ENCODE assay signal across 1 cellular context in the genomic region with DNA sequence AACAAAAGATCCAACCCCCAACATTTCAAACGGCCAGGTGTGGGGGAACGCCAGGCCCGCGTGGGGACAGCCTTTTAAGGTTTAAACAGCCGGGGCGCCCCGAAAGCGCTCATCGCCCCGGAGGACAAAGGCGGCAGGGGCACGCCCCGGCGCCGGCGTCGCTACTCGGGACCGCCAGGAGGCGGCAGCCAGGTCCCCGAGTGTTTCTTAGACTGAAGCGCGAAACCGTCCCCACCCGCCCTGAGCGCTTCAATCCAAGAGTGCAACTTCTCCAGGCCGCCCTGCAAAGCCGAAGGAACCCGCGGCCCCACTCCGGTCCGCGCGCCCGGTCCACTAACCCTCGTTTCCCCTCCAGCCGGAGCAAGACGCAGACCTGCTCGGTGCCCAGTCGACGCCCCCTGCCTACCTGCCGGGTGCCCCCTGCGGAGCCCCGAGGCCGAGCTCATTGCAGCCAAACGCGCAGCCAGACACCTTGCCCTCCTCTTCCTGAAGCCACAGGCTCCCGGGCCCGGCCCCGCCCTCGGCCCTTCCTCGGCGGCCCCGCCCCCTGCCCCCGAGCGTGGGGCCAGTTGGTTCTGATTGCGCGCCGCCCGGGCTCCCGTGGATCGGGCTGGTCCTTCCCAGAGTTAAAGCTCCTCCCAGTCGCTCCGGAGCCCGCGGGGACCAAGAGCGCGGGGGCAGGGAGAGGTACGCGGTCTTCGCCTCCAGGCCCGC.
TF ChIP-seq lines count a peak whose summit lies in the region.

A gene (minus strand): TSS at position 496 of the 714 bp plus-strand sequence. CDS start 50 bp downstream, at position 446.

TF ChIP-seq in HepG2, 621 proteins besides CTCF, POLR2A, EP300 and RAD21 (continued from another document):
- TF ChIP-seq, protein P1, sequence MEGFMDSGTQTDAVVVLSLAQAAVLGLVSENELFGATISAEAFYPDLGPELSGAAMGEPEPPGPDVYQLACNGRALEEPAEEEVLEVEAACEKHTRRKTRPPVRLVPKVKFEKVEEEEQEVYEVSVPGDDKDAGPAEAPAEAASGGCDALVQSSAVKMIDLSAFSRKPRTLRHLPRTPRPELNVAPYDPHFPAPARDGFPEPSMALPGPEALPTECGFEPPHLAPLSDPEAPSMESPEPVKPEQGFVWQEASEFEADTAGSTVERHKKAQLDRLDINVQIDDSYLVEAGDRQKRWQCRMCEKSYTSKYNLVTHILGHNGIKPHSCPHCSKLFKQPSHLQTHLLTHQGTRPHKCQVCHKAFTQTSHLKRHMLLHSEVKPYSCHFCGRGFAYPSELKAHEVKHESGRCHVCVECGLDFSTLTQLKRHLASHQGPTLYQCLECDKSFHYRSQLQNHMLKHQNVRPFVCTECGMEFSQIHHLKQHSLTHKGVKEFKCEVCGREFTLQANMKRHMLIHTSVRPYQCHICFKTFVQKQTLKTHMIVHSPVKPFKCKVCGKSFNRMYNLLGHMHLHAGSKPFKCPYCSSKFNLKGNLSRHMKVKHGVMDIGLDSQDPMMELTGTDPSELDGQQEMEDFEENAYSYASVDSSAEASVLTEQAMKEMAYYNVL (CRISPR knock-in tag; IDR thresholded peaks at IDR 0.05; ENCODE audit: borderline replicate concordance), result no peak
- TF ChIP-seq, protein P2, sequence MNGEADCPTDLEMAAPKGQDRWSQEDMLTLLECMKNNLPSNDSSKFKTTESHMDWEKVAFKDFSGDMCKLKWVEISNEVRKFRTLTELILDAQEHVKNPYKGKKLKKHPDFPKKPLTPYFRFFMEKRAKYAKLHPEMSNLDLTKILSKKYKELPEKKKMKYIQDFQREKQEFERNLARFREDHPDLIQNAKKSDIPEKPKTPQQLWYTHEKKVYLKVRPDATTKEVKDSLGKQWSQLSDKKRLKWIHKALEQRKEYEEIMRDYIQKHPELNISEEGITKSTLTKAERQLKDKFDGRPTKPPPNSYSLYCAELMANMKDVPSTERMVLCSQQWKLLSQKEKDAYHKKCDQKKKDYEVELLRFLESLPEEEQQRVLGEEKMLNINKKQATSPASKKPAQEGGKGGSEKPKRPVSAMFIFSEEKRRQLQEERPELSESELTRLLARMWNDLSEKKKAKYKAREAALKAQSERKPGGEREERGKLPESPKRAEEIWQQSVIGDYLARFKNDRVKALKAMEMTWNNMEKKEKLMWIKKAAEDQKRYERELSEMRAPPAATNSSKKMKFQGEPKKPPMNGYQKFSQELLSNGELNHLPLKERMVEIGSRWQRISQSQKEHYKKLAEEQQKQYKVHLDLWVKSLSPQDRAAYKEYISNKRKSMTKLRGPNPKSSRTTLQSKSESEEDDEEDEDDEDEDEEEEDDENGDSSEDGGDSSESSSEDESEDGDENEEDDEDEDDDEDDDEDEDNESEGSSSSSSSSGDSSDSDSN (CRISPR knock-in tag; IDR thresholded peaks at IDR 0.05), result peak; percentile 60; the same call in 1 of the 2 replicates
- TF ChIP-seq ZNF235 (CRISPR knock-in tag; IDR thresholded peaks at IDR 0.05; ENCODE audit: borderline replicate concordance) (no peak), MAF1 (CRISPR knock-in tag; IDR thresholded peaks at IDR 0.05; ENCODE audit: borderline replicate concordance) (0 out of 2 replicates have a peak, but pooled peaks have one; percentile 33), ZNF256 (CRISPR knock-in tag; conservative IDR thresholded peaks at IDR 0.05) (no peak), BCL6 (CRISPR knock-in tag; IDR thresholded peaks at IDR 0.05) (peak; percentile 8; the same call in 1 of the 2 replicates), PHF8 (CRISPR knock-in tag; IDR thresholded peaks at IDR 0.05) (peak; percentile 67), HNRNPL (IDR thresholded peaks at IDR 0.05; ENCODE audit: low read depth, low read length) (0 out of 2 replicates have a peak, but pooled peaks have one; percentile 25), NONO (IDR thresholded peaks at IDR 0.05) (no peak), NONO (CRISPR knock-in tag; conservative IDR thresholded peaks at IDR 0.05) (peak; percentile 15; the same call in 1 of the 2 replicates), TAF1 (CRISPR knock-in tag; IDR thresholded peaks at IDR 0.05) (peak; percentile 39; the same call in 1 of the 2 replicates), EZH2 (conservative IDR thresholded peaks at IDR 0.05; ENCODE audit: low read depth, low read length) (no peak), ZNF383 (CRISPR knock-in tag; IDR thresholded peaks at IDR 0.05; ENCODE audit: borderline replicate concordance) (no peak), ZNF232 (CRISPR knock-in tag; IDR thresholded peaks at IDR 0.05; ENCODE audit: borderline replicate concordance) (0 out of 2 replicates have a peak, but pooled peaks have one; percentile 32), KMT2B (CRISPR knock-in tag; IDR thresholded peaks at IDR 0.05) (0 out of 2 replicates have a peak, but pooled peaks have one; percentile 35), SMAD9 (CRISPR knock-in tag; IDR thresholded peaks at IDR 0.05) (no peak), POLR2AphosphoS5 (IDR thresholded peaks at IDR 0.05; ENCODE audit: low read depth, low read length) (peak; percentile 39; the same call in 1 of the 2 replicates), GATAD2A (CRISPR knock-in tag; IDR thresholded peaks at IDR 0.05) (peak; percentile 47), RBM39 (IDR thresholded peaks at IDR 0.05; ENCODE audit: low read depth, low read length, poor library complexity, severe bottlenecking) (peak; percentile 3), POLR2G (IDR thresholded peaks at IDR 0.05; ENCODE audit: low read depth, low read length) (peak; percentile 44; the same call in 1 of the 2 replicates), ATF7-NPFF (CRISPR knock-in tag; IDR thresholded peaks at IDR 0.05; ENCODE audit: low read depth) (peak; percentile 44; the same call in 1 of the 2 replicates), HDAC1 (CRISPR knock-in tag; IDR thresholded peaks at IDR 0.05) (peak; percentile 41; the same call in 1 of the 2 replicates)
- TF ChIP-seq, protein P3, sequence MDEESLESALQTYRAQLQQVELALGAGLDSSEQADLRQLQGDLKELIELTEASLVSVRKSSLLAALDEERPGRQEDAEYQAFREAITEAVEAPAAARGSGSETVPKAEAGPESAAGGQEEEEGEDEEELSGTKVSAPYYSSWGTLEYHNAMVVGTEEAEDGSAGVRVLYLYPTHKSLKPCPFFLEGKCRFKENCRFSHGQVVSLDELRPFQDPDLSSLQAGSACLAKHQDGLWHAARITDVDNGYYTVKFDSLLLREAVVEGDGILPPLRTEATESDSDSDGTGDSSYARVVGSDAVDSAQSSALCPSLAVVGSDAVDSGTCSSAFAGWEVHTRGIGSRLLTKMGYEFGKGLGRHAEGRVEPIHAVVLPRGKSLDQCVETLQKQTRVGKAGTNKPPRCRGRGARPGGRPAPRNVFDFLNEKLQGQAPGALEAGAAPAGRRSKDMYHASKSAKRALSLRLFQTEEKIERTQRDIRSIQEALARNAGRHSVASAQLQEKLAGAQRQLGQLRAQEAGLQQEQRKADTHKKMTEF (CRISPR knock-in tag; IDR thresholded peaks at IDR 0.05), result peak; percentile 42; the same call in 1 of the 2 replicates
- TF ChIP-seq, protein P4, sequence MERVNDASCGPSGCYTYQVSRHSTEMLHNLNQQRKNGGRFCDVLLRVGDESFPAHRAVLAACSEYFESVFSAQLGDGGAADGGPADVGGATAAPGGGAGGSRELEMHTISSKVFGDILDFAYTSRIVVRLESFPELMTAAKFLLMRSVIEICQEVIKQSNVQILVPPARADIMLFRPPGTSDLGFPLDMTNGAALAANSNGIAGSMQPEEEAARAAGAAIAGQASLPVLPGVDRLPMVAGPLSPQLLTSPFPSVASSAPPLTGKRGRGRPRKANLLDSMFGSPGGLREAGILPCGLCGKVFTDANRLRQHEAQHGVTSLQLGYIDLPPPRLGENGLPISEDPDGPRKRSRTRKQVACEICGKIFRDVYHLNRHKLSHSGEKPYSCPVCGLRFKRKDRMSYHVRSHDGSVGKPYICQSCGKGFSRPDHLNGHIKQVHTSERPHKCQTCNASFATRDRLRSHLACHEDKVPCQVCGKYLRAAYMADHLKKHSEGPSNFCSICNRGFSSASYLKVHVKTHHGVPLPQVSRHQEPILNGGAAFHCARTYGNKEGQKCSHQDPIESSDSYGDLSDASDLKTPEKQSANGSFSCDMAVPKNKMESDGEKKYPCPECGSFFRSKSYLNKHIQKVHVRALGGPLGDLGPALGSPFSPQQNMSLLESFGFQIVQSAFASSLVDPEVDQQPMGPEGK (CRISPR knock-in tag; IDR thresholded peaks at IDR 0.05), result 0 out of 2 replicates have a peak, but pooled peaks have one; percentile 25
- TF ChIP-seq, protein P5, sequence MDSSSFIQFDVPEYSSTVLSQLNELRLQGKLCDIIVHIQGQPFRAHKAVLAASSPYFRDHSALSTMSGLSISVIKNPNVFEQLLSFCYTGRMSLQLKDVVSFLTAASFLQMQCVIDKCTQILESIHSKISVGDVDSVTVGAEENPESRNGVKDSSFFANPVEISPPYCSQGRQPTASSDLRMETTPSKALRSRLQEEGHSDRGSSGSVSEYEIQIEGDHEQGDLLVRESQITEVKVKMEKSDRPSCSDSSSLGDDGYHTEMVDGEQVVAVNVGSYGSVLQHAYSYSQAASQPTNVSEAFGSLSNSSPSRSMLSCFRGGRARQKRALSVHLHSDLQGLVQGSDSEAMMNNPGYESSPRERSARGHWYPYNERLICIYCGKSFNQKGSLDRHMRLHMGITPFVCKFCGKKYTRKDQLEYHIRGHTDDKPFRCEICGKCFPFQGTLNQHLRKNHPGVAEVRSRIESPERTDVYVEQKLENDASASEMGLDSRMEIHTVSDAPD (CRISPR knock-in tag; IDR thresholded peaks at IDR 0.05), result no peak
- TF ChIP-seq, protein P6, sequence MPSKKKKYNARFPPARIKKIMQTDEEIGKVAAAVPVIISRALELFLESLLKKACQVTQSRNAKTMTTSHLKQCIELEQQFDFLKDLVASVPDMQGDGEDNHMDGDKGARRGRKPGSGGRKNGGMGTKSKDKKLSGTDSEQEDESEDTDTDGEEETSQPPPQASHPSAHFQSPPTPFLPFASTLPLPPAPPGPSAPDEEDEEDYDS (CRISPR knock-in tag; IDR thresholded peaks at IDR 0.05), result 0 out of 2 replicates have a peak, but pooled peaks have one; percentile 21
